In the genomic region with DNA sequence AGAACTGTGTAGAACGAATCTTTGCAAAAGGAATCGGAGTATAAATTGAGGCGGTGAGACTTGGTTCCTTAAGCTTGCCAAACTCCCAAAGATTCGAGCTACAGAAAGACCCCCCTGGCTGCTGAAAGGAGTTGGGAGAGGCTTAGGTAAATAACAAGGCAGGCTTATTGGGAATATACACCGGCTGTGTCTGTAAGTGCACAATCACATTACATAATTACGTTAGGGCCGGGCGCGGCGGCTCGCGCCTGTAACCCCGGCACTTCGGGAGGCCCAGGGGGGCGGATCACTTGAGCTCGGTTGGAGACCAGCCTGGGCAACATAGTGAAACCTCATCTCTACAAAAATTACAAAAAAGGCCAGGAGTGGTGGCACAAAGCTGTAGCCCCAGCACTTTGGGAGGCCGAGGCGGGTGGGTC, we compare ENCODE assay signal across 8 cellular contexts. TPM values are rescaled to one million over a fixed set of nuclear protein-coding genes. Genes with fewer than 3 reads are reported as not detected.
DNase-seq lines count a peak whose midpoint lies in the region; ATAC-seq and TF ChIP-seq lines count a peak whose summit lies in the region.

No MANE protein-coding gene starts in this region.

- peaks cover 21% of the 10 kb centered on the region for H3K4me1 Mint-ChIP-seq in activated CD8-positive, alpha-beta T cell treated with anti-CD3 and anti-CD28 coated beads, Interleukin-2, amount 10 ng/mL, durations not matched to agents 7 days and 5 days (ENCODE audit: low read depth)

- H3K9me3 ChIP-seq in MM.1S (replicated peaks; ENCODE audit: insufficient read depth, low read length) (no peaks in the 10 kb centered on the region), left ventricle myocardium inferior (replicated peaks) (no peaks in the 10 kb centered on the region), spleen (no peaks in the 10 kb centered on the region)

- H3K36me3 Mint-ChIP-seq in activated CD8-positive, alpha-beta T cell treated with anti-CD3 and anti-CD28 coated beads, Interleukin-2, amount 10 ng/mL, durations not matched to agents 7 days and 5 days (ENCODE audit: low read depth): no peaks in the 10 kb centered on the region

- CTCF ChIA-PET in activated CD8-positive, alpha-beta T cell treated with anti-CD3 and anti-CD28 coated beads, Interleukin-2, amount 10 ng/mL, durations not matched to agents 7 days and 5 days (lab: Charles Lee): interaction anchor here (0.7 to 5.0 kb wide), 21 partner anchors 8 to 220 kb away, joined by 3 to 66 read pairs (median 4); a partner anchor contains a TSS

- peak overlapping the region; percentile 80 for H3K27ac Mint-ChIP-seq in activated CD8-positive, alpha-beta T cell treated with anti-CD3 and anti-CD28 coated beads, Interleukin-2, amount 10 ng/mL, durations not matched to agents 7 days and 5 days

- H3F3A ChIP-seq in MM.1S (ENCODE audit: insufficient read depth, low read length): peaks cover 9% of the 10 kb centered on the region; the same call in 1 of the 2 replicates

- TF ChIP-seq CTCF in MM.1S (IDR thresholded peaks at IDR 0.05; ENCODE audit: low read length) (no peak), left ventricle myocardium inferior (IDR thresholded peaks at IDR 0.05; ENCODE audit: borderline replicate concordance) (no peak), spleen (IDR thresholded peaks at IDR 0.05 in 8 of 11, conservative IDR thresholded peaks at IDR 0.05 in 3 of 11) (no peak)

- H3K4me3 ChIP-seq in MM.1S (ENCODE audit: low read length) (peak overlapping the region; percentile 74), left ventricle myocardium inferior (peak overlapping the region; percentile 65), spleen (peak overlapping the region in 7 of 8 donors; percentile 20 to 69 (median 35))

- H3K4me2 ChIP-seq in MM.1S (ENCODE audit: low read depth, low read length): peak overlapping the region; percentile 100

- DNase-seq in DMS153 treated with DMSO at 0.1 percent for 48 hours (lab: John Stamatoyannopoulos, UW; ENCODE audit: unreplicated experiment) (peak; percentile 39), MM.1S (peak; percentile 21), left ventricle myocardium inferior (no peak), spleen (peak; percentile 76), activated gamma-delta T cell treated with Interleukin-2 at 50 U/mL for 16 hours (no peak), SHP77 (lab: John Stamatoyannopoulos, UW) (no peak)
- peak; percentile 38 for DNase-seq in activated CD8-positive, alpha-beta T cell treated with anti-CD3 and anti-CD28 coated beads, Interleukin-2, amount 10 ng/mL, durations not matched to agents 7 days and 5 days

- H3K79me2 ChIP-seq in MM.1S (ENCODE audit: low read length): no peaks in the 10 kb centered on the region

- POLR2A ChIA-PET in activated CD8-positive, alpha-beta T cell treated with anti-CD3 and anti-CD28 coated beads, Interleukin-2, amount 10 ng/mL, durations not matched to agents 7 days and 5 days (lab: Charles Lee): interaction anchor here (1.6 to 2.0 kb wide), 2 partner anchors 12 to 77 kb away, joined by 5 to 6 read pairs; a partner anchor contains a TSS

- no peaks in the 10 kb centered on the region for H4K20me1 ChIP-seq in MM.1S (ENCODE audit: insufficient read depth, low read length)

- H3K9me2 ChIP-seq in MM.1S (replicated peaks; ENCODE audit: insufficient read depth, low read length): no peaks in the 10 kb centered on the region

- intact Hi-C loops in left ventricle myocardium inferior (cut with micrococcal nuclease): no loop called here
- intact Hi-C loops in spleen (cut with DNase I; ENCODE audit: low total_unique reads): loop anchor here (10.0 kb wide), 1 partner anchor 89 kb away; no protein-coding TSS in a partner anchor

- no peak for TF ChIP-seq POLR2A in spleen (IDR thresholded peaks at IDR 0.05)

- peaks cover 13% of the 10 kb centered on the region for H3K27me3 Mint-ChIP-seq in activated CD8-positive, alpha-beta T cell treated with anti-CD3 and anti-CD28 coated beads, Interleukin-2, amount 10 ng/mL, durations not matched to agents 7 days and 5 days (ENCODE audit: low read depth)

- H3K36me3 ChIP-seq in MM.1S (replicated peaks; ENCODE audit: insufficient read depth, low read length) (no peaks in the 10 kb centered on the region), left ventricle myocardium inferior (no peaks in the 10 kb centered on the region), spleen (no peaks in the 10 kb centered on the region)

- H3K4me3 Mint-ChIP-seq in activated CD8-positive, alpha-beta T cell treated with anti-CD3 and anti-CD28 coated beads, Interleukin-2, amount 10 ng/mL, durations not matched to agents 7 days and 5 days: peak overlapping the region; percentile 87

- H3K27me3 ChIP-seq in MM.1S (replicated peaks; ENCODE audit: insufficient read depth, low read length): peaks cover 3% of the 10 kb centered on the region; the same call in 1 of the 2 replicates
- H3K27me3 ChIP-seq in left ventricle myocardium inferior (ENCODE audit: low read depth): peaks cover 34% of the 10 kb centered on the region
- H3K27me3 ChIP-seq in spleen (replicated peaks in 1 of 7): peaks cover 0 to 41% (median 13%) of the 10 kb centered on the region in 7 donors

- no peak overlapping the region for H3K27ac ChIP-seq in MM.1S (ENCODE audit: low read length)
- peak overlapping the region; percentile 40 for H3K27ac ChIP-seq in left ventricle myocardium inferior (replicated peaks)
- peak overlapping the region in 4 of 8 donors; percentile 31 to 60 (median 50) for H3K27ac ChIP-seq in spleen

- 22 to 27% (median 25%) methylated on average over 9 to 18 of the region's 18 CpGs for WGBS in spleen, 5 donors

- peak; percentile 5 for ATAC-seq in activated CD8-positive, alpha-beta T cell treated with anti-CD3 and anti-CD28 coated beads, Interleukin-2, amount 10 ng/mL, durations not matched to agents 7 days and 5 days
- ATAC-seq in HG03565 (IDR thresholded peaks at IDR 0.05; ENCODE audit: unreplicated experiment): no peak

- peaks cover 4% of the 10 kb centered on the region; the same call in 1 of the 2 replicates for H3K4me1 ChIP-seq in MM.1S (ENCODE audit: low read length)
- H3K4me1 ChIP-seq in left ventricle myocardium inferior: peaks cover 15% of the 10 kb centered on the region
- H3K4me1 ChIP-seq in spleen: peaks cover 7 to 32% (median 14%) of the 10 kb centered on the region in 6 donors

- H3K9me3 Mint-ChIP-seq in activated CD8-positive, alpha-beta T cell treated with anti-CD3 and anti-CD28 coated beads, Interleukin-2, amount 10 ng/mL, durations not matched to agents 7 days and 5 days (ENCODE audit: insufficient read depth): no peaks in the 10 kb centered on the region

- peak overlapping the region; percentile 95 for H2AFZ ChIP-seq in MM.1S (ENCODE audit: low read length)

- H3K9ac ChIP-seq in MM.1S (ENCODE audit: low read length): peak overlapping the region; percentile 39; the same call in 1 of the 2 replicates

RNA-seq across cellular contexts. Expression of a gene that starts 12.2 kb away (rescaled TPM):
- 10 to 100 TPM; 74.4 to 76.8 TPM for total RNA-seq in activated CD8-positive, alpha-beta T cell treated with anti-CD3 and anti-CD28 coated beads, Interleukin-2, amount 10 ng/mL, durations not matched to agents 7 days and 5 days
- total RNA-seq in left ventricle myocardium inferior (27.1 TPM), spleen (10 to 100 TPM; 23.6 to 31.0 (median 26.3) TPM)
- 10 to 100 TPM in 2 of 3 donors, 1 to 10 TPM in 1; 7.4 to 20.5 (median 10.1) TPM for polyA plus RNA-seq in spleen

RNA-seq across cellular contexts. Expression of a gene that starts 16.6 kb away (rescaled TPM):
- total RNA-seq in activated CD8-positive, alpha-beta T cell treated with anti-CD3 and anti-CD28 coated beads, Interleukin-2, amount 10 ng/mL, durations not matched to agents 7 days and 5 days: not detected
- total RNA-seq in left ventricle myocardium inferior: not detected
- total RNA-seq in spleen: 1 to 10 TPM in 6 of 7 donors, under 1 TPM in 1; 0.85 to 5.3 (median 1.6) TPM
- 1 to 10 TPM; 2.1 to 6.3 (median 3.9) TPM for polyA plus RNA-seq in spleen

Comparison
In these comparisons a context has a peak if more than half of its experiments do, and no peak if none do; other contexts are left out.
1. DNase-seq: peak in DMS153 treated with DMSO at 0.1 percent for 48 hours (single experiment), MM.1S (single experiment), activated CD8-positive, alpha-beta T cell treated with anti-CD3 and anti-CD28 coated beads, Interleukin-2, amount 10 ng/mL, durations not matched to agents 7 days and 5 days (single experiment) and spleen (single experiment); none in left ventricle myocardium inferior (single experiment), activated gamma-delta T cell treated with Interleukin-2 at 50 U/mL for 16 hours (single experiment) and SHP77 (0 of 2).
2. Peak in every context shown above with its lines, with median percentiles within 50 percentile points of each other: H3K4me3 ChIP-seq.